Comparison of ENCODE assay signal across 23 cellular contexts in the genomic region with DNA sequence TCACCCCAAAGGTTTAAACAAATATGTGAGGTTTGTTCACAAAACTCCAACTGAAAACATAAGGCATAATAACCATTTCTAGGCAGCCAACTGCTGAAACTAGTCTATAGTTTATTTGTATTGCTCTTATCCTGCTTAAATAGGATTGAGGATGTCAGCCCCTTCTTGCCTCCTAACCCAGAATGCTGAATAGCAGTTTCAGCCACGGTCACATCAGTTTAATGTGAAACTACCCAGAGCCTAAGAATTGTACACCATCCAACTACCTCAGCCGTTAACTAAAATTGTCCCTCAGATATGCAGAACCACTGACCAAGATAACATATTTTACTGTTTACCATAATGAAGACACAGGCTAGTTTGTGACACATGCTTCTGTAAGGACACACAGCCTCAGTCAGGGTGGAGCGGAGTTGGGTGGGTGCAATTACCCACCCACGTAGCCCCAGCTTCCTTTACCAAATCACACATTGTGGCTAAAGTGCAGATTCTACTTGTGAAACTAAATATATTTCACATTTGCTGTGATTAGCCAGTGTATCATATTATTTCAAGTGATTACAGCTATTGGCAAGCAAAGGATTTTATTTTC.
"Had no signal": no experiment of that assay in that cellular context is flagged by ENCODE, and none has a peak within 500 bp of the region (broad histone marks: within the 10 kb centered on the region; RNA-seq: fewer than 3 reads in every experiment).

No MANE protein-coding gene starts in this region.

- DNase-seq: activated CD4-positive, alpha-beta T cell treated with anti-CD3 and anti-CD28 coated beads, Interleukin-2, amount 10 ng/mL, durations not matched to agents 24 days and 14 days; activated CD8-positive, alpha-beta memory T cell treated with anti-CD3 and anti-CD28 coated beads, Interleukin-2, amount 10 ng/mL, durations not matched to agents 7 days and 5 days; activated CD8-positive, alpha-beta T cell treated with anti-CD3 and anti-CD28 coated beads for 36 hours; activated effector memory CD4-positive, alpha-beta T cell treated with anti-CD3 and anti-CD28 coated beads, Interleukin-2, amount 50 U/mL, for 16 hours; activated naive CD4-positive, alpha-beta T cell treated with anti-CD3 and anti-CD28 coated beads, Interleukin-2, amount 10 ng/mL, durations not matched to agents 7 days and 5 days; activated T-cell treated with anti-CD3 and anti-CD28 coated beads for 4 hours; body of pancreas; effector CD4-positive, alpha-beta T cell; erythroblast; hippocampal formation; left ventricle myocardium superior; nucleus accumbens; posterior cingulate gyrus; spleen; stimulated activated CD4-positive, alpha-beta T cell treated with anti-CD3 and anti-CD28 coated beads, Interleukin-4, amount 100 ng/mL, for 1 hour; stimulated activated naive CD4-positive, alpha-beta T cell; testis; trophoblast cell; uterus had no signal

- H3K4me3 ChIP-seq: body of pancreas, cardiac muscle cell, spleen, testis, uterus had no signal

- H3K4me1 ChIP-seq: body of pancreas, spleen, testis, uterus had no signal

- H3K27ac ChIP-seq: body of pancreas, cardiac muscle cell, spleen, testis, uterus, VCaP had no signal

- H3K27me3 ChIP-seq: body of pancreas, cardiac muscle cell, spleen, testis, uterus had no signal

- H3K36me3 ChIP-seq: cardiac muscle cell, spleen, uterus had no signal

- ATAC-seq: activated CD4-positive, CD25-positive, alpha-beta regulatory T cell treated with anti-CD3 and anti-CD28 coated beads, Interleukin-2, amount 50 U/mL, for 24 hours; activated CD8-positive, alpha-beta memory T cell treated with anti-CD3 and anti-CD28 coated beads, Interleukin-2, amount 10 ng/mL, durations not matched to agents 7 days and 5 days; activated CD8-positive, alpha-beta T cell treated with anti-CD3 and anti-CD28 coated beads for 36 hours; body of pancreas; left ventricle myocardium superior; sciatic nerve had no signal

- H3K9me3 ChIP-seq: body of pancreas, testis, uterus had no signal
